ENCODE assay signal across 11 cellular contexts in the genomic region with DNA sequence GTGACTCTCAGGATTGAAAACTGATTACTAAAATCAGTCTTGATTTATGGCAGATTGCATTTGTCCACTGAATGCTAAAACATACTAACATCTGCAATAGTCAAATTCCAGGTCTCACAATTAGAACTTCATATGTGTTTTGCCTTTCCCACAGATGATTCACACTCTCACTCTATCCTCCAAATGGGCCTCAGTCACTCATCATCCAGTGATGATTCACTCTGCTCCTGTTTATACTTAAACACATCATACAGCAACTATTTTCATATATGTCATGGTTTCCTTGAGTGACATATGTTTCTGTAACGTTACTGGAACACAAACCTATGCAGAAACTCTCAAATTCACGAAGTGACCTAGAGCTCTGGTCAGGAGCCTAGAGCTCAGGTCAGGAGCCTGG.
DNase-seq lines count a peak whose midpoint lies in the region; ATAC-seq and TF ChIP-seq lines count a peak whose summit lies in the region.
"Had no signal": no experiment of that assay in that cellular context is flagged by ENCODE, and none has a peak within 500 bp of the region (broad histone marks: within the 10 kb centered on the region; RNA-seq: fewer than 3 reads in every experiment).

No MANE protein-coding gene starts in this region.

- no peak for TF ChIP-seq CTCF in cardiac fibroblast (IDR thresholded peaks at IDR 0.05; ENCODE audit: low read depth, low read length)

- H3K4me3 ChIP-seq in cardiac fibroblast (replicated peaks in 1 of 2; ENCODE audit: low read depth in 2 of 2, low read length in 2 of 2) = no peak overlapping the region
- H3K4me3 ChIP-seq: cardiac muscle cell had no signal

- DNase-seq in EH (ENCODE audit: low read depth) (peak; percentile 39), M059J (ENCODE audit: low read depth) (peak; percentile 36), cardiac fibroblast (ENCODE audit: low read depth in 2 of 2) (peak; percentile 26 to 79), myocyte (ENCODE audit: low read depth) (peak; percentile 34), NCI-H128 (lab: John Stamatoyannopoulos, UW; ENCODE audit: unreplicated experiment) (no peak), NCI-H1105 (lab: John Stamatoyannopoulos, UW) (no peak)
- DNase-seq: activated B cell treated with CpG ODN at 0.5 μM for 24 hours, NCI-H1092 treated with DMSO at 0.1 percent for 48 hours, NCI-H748 treated with DMSO at 0.1 percent for 48 hours had no signal

- ATAC-seq in HG02852 (IDR thresholded peaks at IDR 0.05; ENCODE audit: unreplicated experiment) = no peak

Comparison
In these comparisons a context has a peak if more than half of its experiments do, and no peak if none do; other contexts are left out.
1. DNase-seq: peak in EH (single experiment), M059J (single experiment), cardiac fibroblast (2 of 2) and myocyte (single experiment); none in NCI-H128 (single experiment) and NCI-H1105 (single experiment).